In the genomic region with DNA sequence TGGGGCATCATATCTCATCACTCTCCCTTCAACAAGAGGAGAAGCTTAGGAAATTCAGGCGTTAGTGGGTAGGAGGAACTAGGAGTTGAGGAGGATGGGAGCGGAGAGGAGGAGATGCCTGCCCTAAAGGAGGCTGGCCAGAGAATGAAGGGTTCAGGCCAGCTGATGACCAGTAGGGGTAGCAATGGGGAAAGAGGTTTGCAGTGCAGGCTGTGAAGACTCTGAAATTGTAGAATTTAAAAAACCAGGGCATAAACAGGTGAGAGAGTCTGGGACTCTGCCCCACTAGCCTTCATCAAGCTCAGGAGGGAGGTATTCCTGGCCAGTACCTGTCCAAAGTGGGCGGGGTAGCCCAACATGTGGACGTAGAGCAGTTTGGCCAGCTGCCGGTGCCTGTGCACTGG, we compare ENCODE assay signal across 9 cellular contexts. TPM values are rescaled to one million over a fixed set of nuclear protein-coding genes. Genes with fewer than 3 reads are reported as not detected.
DNase-seq lines count a peak whose midpoint lies in the region; TF ChIP-seq lines count a peak whose summit lies in the region.
"Had no signal": no experiment of that assay in that cellular context is flagged by ENCODE, and none has a peak within 500 bp of the region (broad histone marks: within the 10 kb centered on the region; RNA-seq: fewer than 3 reads in every experiment).

No MANE protein-coding gene starts in this region.

- peak; percentile 45 for TF ChIP-seq CTCF in choroid plexus epithelial cell (conservative IDR thresholded peaks at IDR 0.05; ENCODE audit: low read depth, low read length)

- no peak for DNase-seq in T-helper 2 cell treated with Interferon-gamma antibody and Interleukin-4, amounts not matched to agents 5 μg/mL and 100 μg/mL, for 36 hours (ENCODE audit: low spot score)
- DNase-seq in T-helper 2 cell (no peak), choroid plexus epithelial cell (ENCODE audit: low read depth) (peak; percentile 36), NCI-H526 (lab: John Stamatoyannopoulos, UW) (no peak), Ammon's horn (ENCODE audit: low spot score) (no peak), NCI-H146 (lab: John Stamatoyannopoulos, UW) (no peak)
- no peak for DNase-seq in Jurkat, Clone E6-1 (ENCODE audit: low read depth, low spot score)

- peaks cover 36% of the 10 kb centered on the region for H3K36me3 Mint-ChIP-seq in T-helper 2 cell treated with Interferon-gamma antibody and Interleukin-4, amounts not matched to agents 5 μg/mL and 100 μg/mL, for 36 hours (ENCODE audit: low read depth)

- no peaks in the 10 kb centered on the region for H3K27me3 Mint-ChIP-seq in T-helper 2 cell treated with Interferon-gamma antibody and Interleukin-4, amounts not matched to agents 5 μg/mL and 100 μg/mL, for 36 hours (ENCODE audit: low read depth)

- no peaks in the 10 kb centered on the region for H3K9me3 ChIP-seq in mononuclear cell (ENCODE audit: low read depth, low read length)

- peak overlapping the region; percentile 99 for H3K27ac Mint-ChIP-seq in T-helper 2 cell treated with Interferon-gamma antibody and Interleukin-4, amounts not matched to agents 5 μg/mL and 100 μg/mL, for 36 hours

- no peaks in the 10 kb centered on the region for H3K27me3 ChIP-seq in mononuclear cell (ENCODE audit: insufficient read depth, low read length)

- peaks cover 27% of the 10 kb centered on the region for H3K4me1 Mint-ChIP-seq in T-helper 2 cell treated with Interferon-gamma antibody and Interleukin-4, amounts not matched to agents 5 μg/mL and 100 μg/mL, for 36 hours (ENCODE audit: low read depth)

- peaks cover 44% of the 10 kb centered on the region for H3K4me1 ChIP-seq in mononuclear cell (ENCODE audit: insufficient read depth, low read length)

- peak overlapping the region; percentile 100 for H3K4me3 Mint-ChIP-seq in T-helper 2 cell treated with Interferon-gamma antibody and Interleukin-4, amounts not matched to agents 5 μg/mL and 100 μg/mL, for 36 hours

- H3K4me3 ChIP-seq in Jurkat, Clone E6-1 (ENCODE audit: low read length): peak overlapping the region; percentile 83
- H3K4me3 ChIP-seq in choroid plexus epithelial cell (ENCODE audit: low read depth, low read length) (peak overlapping the region; percentile 80), mononuclear cell (ENCODE audit: low read length) (peak overlapping the region; percentile 70)

- H3K9me3 Mint-ChIP-seq in T-helper 2 cell treated with Interferon-gamma antibody and Interleukin-4, amounts not matched to agents 5 μg/mL and 100 μg/mL, for 36 hours: no peaks in the 10 kb centered on the region

RNA-seq across cellular contexts. Expression of a gene that starts 0.8 kb away (rescaled TPM):
- polyA plus RNA-seq in Jurkat, Clone E6-1 (2012; ENCODE audit: insufficient read depth, insufficient read length): 138 TPM
- 53.1 TPM for total RNA-seq in mononuclear cell

RNA-seq across cellular contexts. Expression of a gene that starts 10.7 kb away (rescaled TPM):
- polyA plus RNA-seq in Jurkat, Clone E6-1 (2012; ENCODE audit: insufficient read depth, insufficient read length): 8.2 TPM
- total RNA-seq in mononuclear cell: 11.5 TPM

RNA-seq across cellular contexts. Expression of a gene that starts 11.8 kb away (rescaled TPM):
- polyA plus RNA-seq in Jurkat, Clone E6-1 (2012; ENCODE audit: insufficient read depth, insufficient read length): not detected
- not detected for total RNA-seq in mononuclear cell
- total RNA-seq: glomerular endothelial cell had no signal

RNA-seq across cellular contexts. Expression of a gene that starts 15.2 kb away (rescaled TPM):
- polyA plus RNA-seq in Jurkat, Clone E6-1 (2012; ENCODE audit: insufficient read depth, insufficient read length): 2.8 TPM
- total RNA-seq in mononuclear cell: under 0.01 TPM
